In genomic region chr14:77032483-77032853, GRCh38 we compare ENCODE assay signal across 8 cellular contexts. TPM values are rescaled to one million over a fixed set of nuclear protein-coding genes. Genes with fewer than 3 reads are reported as not detected.
A peak's percentile ranks its signal among the peaks of the same experiment; 100 is the strongest.
DNase-seq lines count a peak whose midpoint lies in the region; ATAC-seq, FAIRE-seq and TF ChIP-seq lines count a peak whose summit lies in the region.

No MANE protein-coding gene starts in this region.

- POLR2A ChIA-PET in A549 (lab: Yijun Ruan, JAX) = interaction anchor here (0.7 to 3.0 kb wide), 8 partner anchors 8 to 156 kb away, joined by 3 to 26 read pairs (median 8); no protein-coding TSS in a partner anchor

- H3K27ac Mint-ChIP-seq in naive B cell = peak overlapping the region; percentile 97 to 99 (median 98)

- no peaks in the 10 kb centered on the region for H3K9me3 Mint-ChIP-seq in naive B cell

- H3K9me3 ChIP-seq in A549 = no peaks in the 10 kb centered on the region

- WGBS in A549 (ENCODE audit: missing lambda C conversion rate) = 24% methylated on average over 7 of the region's 12 CpGs

- H3K4me3 Mint-ChIP-seq in naive B cell = peak overlapping the region; percentile 90 to 98 (median 94)

- TF ChIP-seq POLR2A in A549 (IDR thresholded peaks at IDR 0.05; ENCODE audit: low read length) = no peak; the same call in 1 of the 2 replicates

- TF ChIP-seq CTCF in A549 (IDR thresholded peaks at IDR 0.05) = no peak
- no peak for TF ChIP-seq CTCF in HFF-Myc (IDR thresholded peaks at IDR 0.05; ENCODE audit: low read depth, low read length, missing control alignments)
- no peak for TF ChIP-seq CTCF in cardiac fibroblast (IDR thresholded peaks at IDR 0.05; ENCODE audit: low read depth, low read length)

- peaks cover 64% of the 10 kb centered on the region for H3K4me1 ChIP-seq in A549

- H3K27me3 Mint-ChIP-seq in naive B cell = no peaks in the 10 kb centered on the region

- H3K4me1 Mint-ChIP-seq in naive B cell = peaks cover 38 to 74% (median 66%) of the 10 kb centered on the region in 3 donors

- H3K4me3 ChIP-seq in A549 (peak overlapping the region; percentile 14; the same call in 2 of the 3 replicates), HFF-Myc (replicated peaks; ENCODE audit: low read depth, low read length) (peak overlapping the region; percentile 53), cardiac fibroblast (replicated peaks in 1 of 2; ENCODE audit: low read depth in 2 of 2, low read length in 2 of 2) (peak overlapping the region; percentile 13 to 62)

- ATAC-seq in A549 (no peak), naive B cell (ENCODE audit: low read depth in 2 of 2) (no peak)

- no peak for TF ChIP-seq EP300 in A549 (IDR thresholded peaks at IDR 0.05)

- CTCF ChIA-PET in A549 (lab: Yijun Ruan, JAX) = interaction anchor here (0.9 to 28.2 kb wide), 6 partner anchors 14 to 158 kb away, joined by 3 to 481 read pairs (median 38); no protein-coding TSS in a partner anchor

- DNase-seq in A549 (ENCODE audit: low read depth in 1 of 2, low spot score in 1 of 2) (no peak), HFF-Myc (ENCODE audit: extremely low read depth, low read depth) (no peak), cardiac fibroblast (ENCODE audit: low read depth in 2 of 2) (no peak), naive B cell (no peak), SW 1271 (lab: John Stamatoyannopoulos, UW) (no peak), COLO829 (ENCODE audit: low spot score) (no peak), globus pallidus (ENCODE audit: low spot score) (no peak)
- DNase-seq in activated CD4-positive, alpha-beta T cell treated with anti-CD3 and anti-CD28 coated beads for 1 hour = no peak

- H3K4me2 ChIP-seq in A549 = peak overlapping the region; percentile 87

- TF ChIP-seq RAD21 in A549 (conservative IDR thresholded peaks at IDR 0.05 in 1 of 2, IDR thresholded peaks at IDR 0.05 in 1 of 2) = no peak

- peak overlapping the region; percentile 95 to 99 for H3K27ac ChIP-seq in A549

- FAIRE-seq in A549 (lab: Jason Lieb, UNC) = no peak

- no peaks in the 10 kb centered on the region for H3K36me3 Mint-ChIP-seq in naive B cell

TF ChIP-seq in A549, 52 proteins besides CTCF, POLR2A, EP300 and RAD21:
- TF ChIP-seq CBX8 (IDR thresholded peaks at IDR 0.05) (no peak), TFCP2L1 (CRISPR knock-in tag; IDR thresholded peaks at IDR 0.05) (no peak), HEYL (CRISPR knock-in tag; IDR thresholded peaks at IDR 0.05) (0 out of 2 replicates have a peak, but pooled peaks have one; percentile 69), NFE2L2 (conservative IDR thresholded peaks at IDR 0.05; ENCODE audit: low read length) (no peak), EHMT2 (IDR thresholded peaks at IDR 0.05; ENCODE audit: low read depth) (no peak), KDM5A (IDR thresholded peaks at IDR 0.05) (no peak), GATA3 (IDR thresholded peaks at IDR 0.05; ENCODE audit: borderline replicate concordance) (no peak), USF2 (IDR thresholded peaks at IDR 0.05) (no peak), MAFK (IDR thresholded peaks at IDR 0.05; ENCODE audit: partially characterized antibody) (no peak), FOSB (CRISPR knock-in tag; IDR thresholded peaks at IDR 0.05) (no peak), HOXA7 (CRISPR knock-in tag; IDR thresholded peaks at IDR 0.05) (0 out of 2 replicates have a peak, but pooled peaks have one; percentile 76), ELK1 (IDR thresholded peaks at IDR 0.05; ENCODE audit: low read depth, low read length) (no peak), ATOH8 (CRISPR knock-in tag; IDR thresholded peaks at IDR 0.05; ENCODE audit: low read depth) (no peak; the same call in 1 of the 2 replicates), MAZ (IDR thresholded peaks at IDR 0.05; ENCODE audit: borderline replicate concordance, low read depth, low read length) (no peak)

RNA-seq across cellular contexts. Expression of gene IRF2BPL, which starts 4.0 kb away (rescaled TPM):
- polyA plus RNA-seq in A549 (2011; rRNA removed) (12.5 and 18.1 TPM in 2 replicates), A549 (2017; fragmentation: RNase III; extraction: RNeasy Plus Mini Kit Qiagen cat#74134 plus additional on column Dnase treatment) (20.1 to 31.0 TPM (median 28.3 TPM) in 3 replicates), naive B cell (ENCODE audit: low read depth in 6 of 6) (1 to 10 TPM; 1.7 to 4.6 (median 3.2) TPM)
- polyA plus RNA-seq in A549 (2012; cell fraction: cytosol; rRNA removed) = 15.1 and 25.7 TPM in 2 replicates
- polyA plus RNA-seq in A549 (2012; cell fraction: nucleus; rRNA removed) = 25.5 and 31.5 TPM in 2 replicates
- polyA minus RNA-seq in A549 (2011; rRNA and poly(A)+ RNA removed) = 11.5 and 15.0 TPM in 2 replicates
